Comparison of ENCODE assay signal across 17 cellular contexts in the genomic region with DNA sequence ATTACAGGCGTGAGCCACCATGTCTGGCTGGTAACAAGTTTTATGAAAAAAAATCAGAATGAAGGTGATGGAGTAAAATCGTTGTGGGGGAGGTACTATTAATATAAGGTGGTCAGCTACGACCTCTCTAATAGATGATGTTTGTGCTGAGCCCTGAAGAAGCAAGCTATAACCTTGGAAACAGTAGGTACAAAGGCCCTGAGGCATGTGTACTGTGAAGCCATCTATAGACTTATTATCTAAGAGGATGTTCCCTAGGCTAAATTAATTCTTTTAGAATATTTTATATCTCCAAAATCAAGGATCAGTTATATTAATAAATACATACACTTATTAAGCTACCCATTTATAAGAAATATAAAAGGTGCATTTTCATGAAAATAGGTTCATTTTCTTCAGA. TPM values are rescaled to one million over a fixed set of nuclear protein-coding genes. Genes with fewer than 3 reads are reported as not detected.
A peak's percentile ranks its signal among the peaks of the same experiment; 100 is the strongest.
DNase-seq lines count a peak whose midpoint lies in the region; ATAC-seq and TF ChIP-seq lines count a peak whose summit lies in the region.
"Had no signal": no experiment of that assay in that cellular context is flagged by ENCODE, and none has a peak within 500 bp of the region (broad histone marks: within the 10 kb centered on the region; RNA-seq: fewer than 3 reads in every experiment).

No MANE protein-coding gene starts in this region.

- POLR2A ChIA-PET in AG04450 (lab: Yijun Ruan, JAX): interaction anchor here (0.5 to 0.8 kb wide), 2 partner anchors 21 to 241 kb away, joined by 3 read pairs; no protein-coding TSS in a partner anchor
- POLR2A ChIA-PET in activated CD8-positive, alpha-beta T cell treated with anti-CD3 and anti-CD28 coated beads, Interleukin-2, amount 10 ng/mL, durations not matched to agents 7 days and 5 days (lab: Charles Lee): interaction anchor here (0.7 kb wide), 1 partner anchor 202 kb away, joined by 3 read pairs; no protein-coding TSS in a partner anchor

- H3K4me1 ChIP-seq in gastroesophageal sphincter (peaks cover 0 to 16% (median 5%) of the 10 kb centered on the region in 3 donors), vagina (peaks cover 5% of the 10 kb centered on the region)

- no peaks in the 10 kb centered on the region for H3K27me3 ChIP-seq in AG04450 (ENCODE audit: control insufficient read depth, insufficient read depth, low read length)
- H3K27me3 ChIP-seq in gastroesophageal sphincter: no peaks in the 10 kb centered on the region
- no peaks in the 10 kb centered on the region for H3K27me3 ChIP-seq in vagina

- ATAC-seq in gastroesophageal sphincter: no peak
- ATAC-seq in sciatic nerve: peak; percentile 13
- ATAC-seq in activated CD8-positive, alpha-beta T cell treated with anti-CD3 and anti-CD28 coated beads, Interleukin-2, amount 10 ng/mL, durations not matched to agents 7 days and 5 days: no peak

- H3K4me1 Mint-ChIP-seq in activated CD8-positive, alpha-beta T cell treated with anti-CD3 and anti-CD28 coated beads, Interleukin-2, amount 10 ng/mL, durations not matched to agents 7 days and 5 days (ENCODE audit: low read depth): peaks cover 4% of the 10 kb centered on the region

- intact Hi-C loops in sciatic nerve (cut with DNase I): no loop called here
- intact Hi-C loops in vagina (cut with DNase I): no loop called here

- DNase-seq in AG04450 (ENCODE audit: low read depth, low spot score) (no peak), SK-N-MC (ENCODE audit: low read depth, low spot score) (no peak), sciatic nerve (ENCODE audit: low spot score) (no peak), vagina (ENCODE audit: extremely low spot score in 2 of 2) (no peak), DMS53 (lab: John Stamatoyannopoulos, UW) (no peak), NCI-H1436 treated with DMSO at 0.1 percent for 48 hours (lab: John Stamatoyannopoulos, UW) (no peak)
- DNase-seq in activated CD8-positive, alpha-beta T cell treated with anti-CD3 and anti-CD28 coated beads, Interleukin-2, amount 10 ng/mL, durations not matched to agents 7 days and 5 days: no peak
- DNase-seq: COR-L47; DMS153; H9; NCI-H1048; NCI-H1694; NCI-H345; NCI-H526 treated with DMSO at 0.1 percent for 48 hours; NK-92 treated with Interleukin-12 subunit alpha and Interleukin-12 subunit beta, amount 100 ng/mL, for 24 hours had no signal

- H3K9me3 ChIP-seq in AG04450 (ENCODE audit: control insufficient read depth, insufficient read depth, low read length): no peaks in the 10 kb centered on the region
- H3K9me3 ChIP-seq in SK-N-MC (ENCODE audit: low read depth, low read length): no peaks in the 10 kb centered on the region
- H3K9me3 ChIP-seq in gastroesophageal sphincter: no peaks in the 10 kb centered on the region
- no peaks in the 10 kb centered on the region for H3K9me3 ChIP-seq in vagina

- no peak overlapping the region for H3K4me3 ChIP-seq in AG04450 (ENCODE audit: low read depth, low read length)
- H3K4me3 ChIP-seq in SK-N-MC: no peak overlapping the region
- H3K4me3 ChIP-seq in gastroesophageal sphincter: no peak overlapping the region
- H3K4me3 ChIP-seq in vagina: no peak overlapping the region

- no peak for TF ChIP-seq CTCF in AG04450 (IDR thresholded peaks at IDR 0.05; ENCODE audit: low read depth, low read length)
- TF ChIP-seq CTCF in gastroesophageal sphincter (IDR thresholded peaks at IDR 0.05): no peak
- TF ChIP-seq CTCF in vagina (IDR thresholded peaks at IDR 0.05): no peak

- no peaks in the 10 kb centered on the region for H3K27me3 Mint-ChIP-seq in activated CD8-positive, alpha-beta T cell treated with anti-CD3 and anti-CD28 coated beads, Interleukin-2, amount 10 ng/mL, durations not matched to agents 7 days and 5 days (ENCODE audit: low read depth)

- no peak overlapping the region for H3K27ac Mint-ChIP-seq in activated CD8-positive, alpha-beta T cell treated with anti-CD3 and anti-CD28 coated beads, Interleukin-2, amount 10 ng/mL, durations not matched to agents 7 days and 5 days
- H3K27ac Mint-ChIP-seq: CD14-positive monocyte had no signal

- H3K9ac ChIP-seq in SK-N-MC (ENCODE audit: insufficient read length): peak overlapping the region; percentile 10

- CTCF ChIA-PET in AG04450 (lab: Charles Lee): interaction anchor here (0.6 to 2.1 kb wide), 4 partner anchors 15 to 323 kb away, joined by 3 to 6 read pairs (median 4); no protein-coding TSS in a partner anchor
- CTCF ChIA-PET in activated CD8-positive, alpha-beta T cell treated with anti-CD3 and anti-CD28 coated beads, Interleukin-2, amount 10 ng/mL, durations not matched to agents 7 days and 5 days (lab: Charles Lee): interaction anchor here (1.0 kb wide), 1 partner anchor 82 kb away, joined by 3 read pairs; no protein-coding TSS in a partner anchor

- H3K36me3 ChIP-seq in SK-N-MC (ENCODE audit: insufficient read depth, low read length) (no peaks in the 10 kb centered on the region), gastroesophageal sphincter (no peaks in the 10 kb centered on the region), vagina (no peaks in the 10 kb centered on the region)

- no peak overlapping the region for H3K4me3 Mint-ChIP-seq in activated CD8-positive, alpha-beta T cell treated with anti-CD3 and anti-CD28 coated beads, Interleukin-2, amount 10 ng/mL, durations not matched to agents 7 days and 5 days
- H3K4me3 Mint-ChIP-seq: CD14-positive monocyte, H9 had no signal

- TF ChIP-seq POLR2A in gastroesophageal sphincter (IDR thresholded peaks at IDR 0.05): no peak
- no peak for TF ChIP-seq POLR2A in vagina (IDR thresholded peaks at IDR 0.05)

- no peaks in the 10 kb centered on the region for H3K36me3 Mint-ChIP-seq in activated CD8-positive, alpha-beta T cell treated with anti-CD3 and anti-CD28 coated beads, Interleukin-2, amount 10 ng/mL, durations not matched to agents 7 days and 5 days (ENCODE audit: low read depth)
- H3K36me3 Mint-ChIP-seq: CD14-positive monocyte had no signal

- H3K27ac ChIP-seq in AG04450 (ENCODE audit: low read depth, low read length) (peak overlapping the region; percentile 34), SK-N-MC (peak overlapping the region; percentile 53; the same call in 1 of the 2 replicates), gastroesophageal sphincter (peak overlapping the region in 3 of 4 donors; percentile 34 to 62 (median 51)), vagina (no peak overlapping the region)

- H3K9me3 Mint-ChIP-seq in activated CD8-positive, alpha-beta T cell treated with anti-CD3 and anti-CD28 coated beads, Interleukin-2, amount 10 ng/mL, durations not matched to agents 7 days and 5 days (ENCODE audit: insufficient read depth): no peaks in the 10 kb centered on the region
- H3K9me3 Mint-ChIP-seq: H9 had no signal

- WGBS in gastroesophageal sphincter (ENCODE audit: low coverage in 1 of 2), 2 donors: 83 to 91% methylated on average over 2 to 3 of the region's 3 CpGs

- no peak for TF ChIP-seq EP300 in gastroesophageal sphincter (IDR thresholded peaks at IDR 0.05)

RNA-seq across cellular contexts. Expression of gene SSB, which starts 23.3 kb away (rescaled TPM):
- polyA plus RNA-seq in AG04450 (2011; rRNA removed): 100 and 161 TPM in 2 replicates
- polyA minus RNA-seq in AG04450 (2011; rRNA and poly(A)+ RNA removed): 28.9 and 31.2 TPM in 2 replicates
- total RNA-seq in gastroesophageal sphincter (100 to 1,000 TPM in 1 of 4 donors, 10 to 100 TPM in 3; 60.6 to 102 (median 78.3) TPM), sciatic nerve (74.6 TPM), vagina (47.1 TPM)
- 10 to 100 TPM; 86.0 to 86.9 TPM for total RNA-seq in activated CD8-positive, alpha-beta T cell treated with anti-CD3 and anti-CD28 coated beads, Interleukin-2, amount 10 ng/mL, durations not matched to agents 7 days and 5 days

RNA-seq across cellular contexts. Expression of gene KLHL23, which starts 41.7 kb away (rescaled TPM):
- polyA plus RNA-seq in AG04450 (2011; rRNA removed): 5.9 and 8.0 TPM in 2 replicates
- 8.3 and 9.7 TPM in 2 replicates for polyA minus RNA-seq in AG04450 (2011; rRNA and poly(A)+ RNA removed)
- total RNA-seq in gastroesophageal sphincter (10 to 100 TPM; 24.1 to 67.2 (median 55.4) TPM), sciatic nerve (8.7 TPM), vagina (5.6 TPM)
- 1 to 10 TPM; 6.7 to 7.4 TPM for total RNA-seq in activated CD8-positive, alpha-beta T cell treated with anti-CD3 and anti-CD28 coated beads, Interleukin-2, amount 10 ng/mL, durations not matched to agents 7 days and 5 days

RNA-seq across cellular contexts. Expression of gene METTL5, which starts 49.4 kb away (rescaled TPM):
- polyA plus RNA-seq in AG04450 (2011; rRNA removed): 34.3 and 45.0 TPM in 2 replicates
- polyA minus RNA-seq in AG04450 (2011; rRNA and poly(A)+ RNA removed): 7.2 and 13.7 TPM in 2 replicates
- total RNA-seq in gastroesophageal sphincter: 10 to 100 TPM; 46.3 to 91.2 (median 71.1) TPM
- 43.1 TPM for total RNA-seq in sciatic nerve
- 22.1 TPM for total RNA-seq in vagina
- total RNA-seq in activated CD8-positive, alpha-beta T cell treated with anti-CD3 and anti-CD28 coated beads, Interleukin-2, amount 10 ng/mL, durations not matched to agents 7 days and 5 days: 10 to 100 TPM; 57.3 to 66.0 TPM

RNA-seq across cellular contexts. Expression of gene UBR3, which starts 51.9 kb away (rescaled TPM):
- polyA plus RNA-seq in AG04450 (2011; rRNA removed): 15.7 and 20.3 TPM in 2 replicates
- polyA minus RNA-seq in AG04450 (2011; rRNA and poly(A)+ RNA removed): 19.6 and 45.9 TPM in 2 replicates
- 100 to 1,000 TPM in 1 of 4 donors, 10 to 100 TPM in 3; 52.9 to 122 (median 66.9) TPM for total RNA-seq in gastroesophageal sphincter
- total RNA-seq in sciatic nerve: 80.3 TPM
- total RNA-seq in vagina: 59.2 TPM
- 10 to 100 TPM; 20.8 to 21.5 TPM for total RNA-seq in activated CD8-positive, alpha-beta T cell treated with anti-CD3 and anti-CD28 coated beads, Interleukin-2, amount 10 ng/mL, durations not matched to agents 7 days and 5 days
